In genomic region chr4:74235135-74235534, GRCh38 we compare ENCODE assay signal across 14 cellular contexts.
DNase-seq lines count a peak whose midpoint lies in the region; ATAC-seq and TF ChIP-seq lines count a peak whose summit lies in the region.
"Had no signal": no experiment of that assay in that cellular context is flagged by ENCODE, and none has a peak within 500 bp of the region (broad histone marks: within the 10 kb centered on the region; RNA-seq: fewer than 3 reads in every experiment).

No MANE protein-coding gene starts in this region.

- H2AFZ ChIP-seq in OCI-LY7 (ENCODE audit: low read length) = no peak overlapping the region

- H3K4me2 ChIP-seq in OCI-LY7 (ENCODE audit: low read length) = no peak overlapping the region

- H3K9me2 ChIP-seq in OCI-LY7 (ENCODE audit: insufficient read depth, low read length) = no peaks in the 10 kb centered on the region

- H3K27ac ChIP-seq in ascending aorta = no peak overlapping the region
- H3K27ac ChIP-seq in OCI-LY7 (ENCODE audit: low read depth, low read length, poor library complexity, severe bottlenecking) = no peak overlapping the region
- H3K27ac ChIP-seq: cardiac muscle cell had no signal

- no peaks in the 10 kb centered on the region for H3K79me2 ChIP-seq in OCI-LY7 (ENCODE audit: insufficient read depth, low read depth, low read length)

- peak; percentile 5 for DNase-seq in NAMALWA (ENCODE audit: low spot score)
- no peak for DNase-seq in ascending aorta (ENCODE audit: low spot score in 2 of 2)
- DNase-seq in OCI-LY7 (ENCODE audit: low spot score) = no peak
- DNase-seq in stimulated activated CD4-positive, alpha-beta T cell treated with anti-CD3 and anti-CD28 coated beads, Interleukin-1b, Interleukin-23, amount 100 ng/mL, for 48 hours = no peak
- no peak for DNase-seq in NCI-H1105 (lab: John Stamatoyannopoulos, UW)
- DNase-seq: erythroblast; Right ventricle myocardium superior; stimulated activated CD4-positive, alpha-beta T cell treated with anti-CD3 and anti-CD28 coated beads, Interleukin-4, amount 100 ng/mL, for 24 hours had no signal

- intact Hi-C loops in ascending aorta (cut with DNase I) (no loop called here), OCI-LY7 (cut with micrococcal nuclease; ENCODE audit: unreplicated experiment) (no loop called here)

- no peaks in the 10 kb centered on the region for H3K4me1 ChIP-seq in ascending aorta
- H3K4me1 ChIP-seq in OCI-LY7 (ENCODE audit: insufficient read depth, low read length, poor library complexity, severe bottlenecking) = no peaks in the 10 kb centered on the region

- H3K36me3 ChIP-seq in ascending aorta (no peaks in the 10 kb centered on the region), OCI-LY7 (ENCODE audit: insufficient read depth, low read length) (no peaks in the 10 kb centered on the region)
- H3K36me3 ChIP-seq: cardiac muscle cell had no signal

- TF ChIP-seq CTCF in ascending aorta (IDR thresholded peaks at IDR 0.05) (no peak), OCI-LY7 (conservative IDR thresholded peaks at IDR 0.05; ENCODE audit: low read length) (no peak)

- CTCF ChIA-PET in OCI-LY7 (lab: Charles Lee; ENCODE audit: unreplicated experiment) = no interaction called here

- H4K20me1 ChIP-seq in OCI-LY7 (ENCODE audit: insufficient read depth, low read length) = no peaks in the 10 kb centered on the region

- H3K27me3 ChIP-seq in ascending aorta = no peaks in the 10 kb centered on the region
- H3K27me3 ChIP-seq: cardiac muscle cell had no signal

- ATAC-seq in GM18502 (IDR thresholded peaks at IDR 0.05; ENCODE audit: poor library complexity, unreplicated experiment) (peak; percentile 67), GM21367 (IDR thresholded peaks at IDR 0.05; ENCODE audit: unreplicated experiment) (peak; percentile 77), HG02973 (IDR thresholded peaks at IDR 0.05; ENCODE audit: unreplicated experiment) (peak; percentile 59)
- ATAC-seq: activated CD4-positive, CD25-positive, alpha-beta regulatory T cell treated with anti-CD3 and anti-CD28 coated beads, Interleukin-2, amount 50 U/mL, for 24 hours; activated T-helper 17 cell treated with anti-CD3 and anti-CD28 coated beads, Interleukin-2, amount 50 U/mL, for 72 hours had no signal

- H3K4me3 ChIP-seq in ascending aorta (no peak overlapping the region), OCI-LY7 (ENCODE audit: low read depth, low read length, poor library complexity, severe bottlenecking) (no peak overlapping the region)
- H3K4me3 ChIP-seq: cardiac muscle cell had no signal

- H3K9me3 ChIP-seq in ascending aorta (no peaks in the 10 kb centered on the region), OCI-LY7 (ENCODE audit: low read length) (no peaks in the 10 kb centered on the region)

- POLR2A ChIA-PET in OCI-LY7 (lab: Charles Lee) = interaction anchor here (1.9 kb wide), 1 partner anchor 10 kb away, joined by 7 read pairs; no protein-coding TSS in a partner anchor

- no TSS peak for BruUV-seq in OCI-LY7 (replicated peaks; lab: Mats Ljungman, UMichigan)
